ENCODE assay signal across 19 cellular contexts in genomic region chr12:108571604-108572165, GRCh38. TPM values are rescaled to one million over a fixed set of nuclear protein-coding genes. Genes with fewer than 3 reads are reported as not detected.
DNase-seq lines count a peak whose midpoint lies in the region; ATAC-seq and TF ChIP-seq lines count a peak whose summit lies in the region.
"Had no signal": no experiment of that assay in that cellular context is flagged by ENCODE, and none has a peak within 500 bp of the region (broad histone marks: within the 10 kb centered on the region; RNA-seq: fewer than 3 reads in every experiment).

No MANE protein-coding gene starts in this region.

- TF ChIP-seq CTCF in CD8-positive, alpha-beta T cell (IDR thresholded peaks at IDR 0.05) = no peak
- TF ChIP-seq CTCF in HEK293 (tag by site-specific recombination; IDR thresholded peaks at IDR 0.05) (no peak), endodermal cell (conservative IDR thresholded peaks at IDR 0.05) (no peak), chondrocyte (IDR thresholded peaks at IDR 0.05) (no peak)

- peaks cover 55% of the 10 kb centered on the region for H3K4me1 ChIP-seq in CD8-positive, alpha-beta T cell (ENCODE audit: insufficient read depth, low read length)
- no peaks in the 10 kb centered on the region for H3K4me1 ChIP-seq in HEK293 (ENCODE audit: control insufficient read depth, insufficient read depth, low read length)
- no peaks in the 10 kb centered on the region for H3K4me1 ChIP-seq in endodermal cell (ENCODE audit: control insufficient read depth, insufficient read depth, low read length)

- peak overlapping the region; percentile 97 for H3K27ac Mint-ChIP-seq in CD8-positive, alpha-beta T cell
- no peak overlapping the region for H3K27ac Mint-ChIP-seq in endodermal cell
- H3K27ac Mint-ChIP-seq in stimulated activated effector memory CD8-positive, alpha-beta T cell treated with anti-CD3 and anti-CD28 coated beads, Interleukin-12 subunit alpha, Interleukin-12 subunit beta, amount 100 ng/mL, for 72 hours = peak overlapping the region; percentile 54
- H3K27ac Mint-ChIP-seq in chondrocyte (ENCODE audit: unreplicated experiment) = no peak overlapping the region

- ATAC-seq in CD8-positive, alpha-beta T cell = no peak
- ATAC-seq in stimulated activated effector memory CD8-positive, alpha-beta T cell treated with anti-CD3 and anti-CD28 coated beads, Interleukin-12 subunit alpha, Interleukin-12 subunit beta, amount 100 ng/mL, for 72 hours = no peak

- H3K9me3 ChIP-seq in CD8-positive, alpha-beta T cell (ENCODE audit: low read length) = no peaks in the 10 kb centered on the region
- H3K9me3 ChIP-seq in HEK293 (ENCODE audit: control insufficient read depth, insufficient read depth, low read depth, low read length) = no peaks in the 10 kb centered on the region
- no peaks in the 10 kb centered on the region for H3K9me3 ChIP-seq in endodermal cell (ENCODE audit: control insufficient read depth, low read length)
- H3K9me3 ChIP-seq: BE2C, ovary, sigmoid colon had no signal

- CTCF ChIA-PET in CD8-positive, alpha-beta T cell (lab: Charles Lee) = interaction anchor here (1.0 to 15.7 kb wide), 4 partner anchors 46 to 231 kb away, joined by 5 to 353 read pairs (median 143); partner anchors contain the start of gene SELPLG
- CTCF ChIA-PET in HEK293 (lab: Yijun Ruan, JAX) = interaction anchor here (10.6 kb wide), 1 partner anchor 47 kb away, joined by 160 read pairs; no protein-coding TSS in a partner anchor

- peak in 1 of 7 experiments; percentile 32 for DNase-seq in CD8-positive, alpha-beta T cell
- DNase-seq in endodermal cell = peak; percentile 42
- no peak for DNase-seq in stimulated activated effector memory CD8-positive, alpha-beta T cell treated with anti-CD3 and anti-CD28 coated beads, Interleukin-12 subunit alpha, Interleukin-12 subunit beta, amount 100 ng/mL, for 72 hours (ENCODE audit: low spot score in 2 of 2)
- no peak for DNase-seq in chondrocyte (ENCODE audit: low spot score)
- no peak for DNase-seq in T-helper 9 cell
- no peak for DNase-seq in NCI-H187 treated with DMSO at 0.1 percent for 48 hours (lab: John Stamatoyannopoulos, UW)
- DNase-seq: activated CD4-positive, alpha-beta T cell treated with anti-CD3 and anti-CD28 coated beads, Interleukin-2, amount 50 U/mL, for 48 hours; BE2C; GF-D8; HCEC 1CT; IMR-90; MV-4-11; NCI-H2029 treated with DMSO at 0.1 percent for 48 hours; NCI-H446; ovary; RPMI8226; sigmoid colon had no signal

- peaks cover 35% of the 10 kb centered on the region for H3K36me3 Mint-ChIP-seq in CD8-positive, alpha-beta T cell
- H3K36me3 Mint-ChIP-seq in endodermal cell (ENCODE audit: low read depth) (peaks cover 20% of the 10 kb centered on the region), chondrocyte (ENCODE audit: low read depth) (peaks cover 19% of the 10 kb centered on the region)
- H3K36me3 Mint-ChIP-seq in stimulated activated effector memory CD8-positive, alpha-beta T cell treated with anti-CD3 and anti-CD28 coated beads, Interleukin-12 subunit alpha, Interleukin-12 subunit beta, amount 100 ng/mL, for 72 hours = peaks cover 42% of the 10 kb centered on the region

- peaks cover 20% of the 10 kb centered on the region for H3K36me3 ChIP-seq in CD8-positive, alpha-beta T cell (ENCODE audit: insufficient read depth, low read length)
- H3K36me3 ChIP-seq in HEK293 (ENCODE audit: control insufficient read depth in 2 of 2, insufficient read depth in 1 of 2, low read length in 2 of 2) = peaks cover 6 to 33% of the 10 kb centered on the region in 2 experiments
- peaks cover 24% of the 10 kb centered on the region for H3K36me3 ChIP-seq in endodermal cell (ENCODE audit: control insufficient read depth, insufficient read depth, low read length)
- H3K36me3 ChIP-seq: ovary had no signal

- 89 to 98% methylated on average over 5 to 8 of the region's 8 CpGs for WGBS in endodermal cell (ENCODE audit: insufficient coverage in 1 of 2, insufficient read length in 1 of 2), 2 experiments

- no peak overlapping the region for H3K4me3 ChIP-seq in CD8-positive, alpha-beta T cell (ENCODE audit: low read depth, low read length)
- H3K4me3 ChIP-seq in HEK293 (ENCODE audit: low read depth, low read length) = no peak overlapping the region
- H3K4me3 ChIP-seq in endodermal cell (ENCODE audit: low read length) = no peak overlapping the region
- H3K4me3 ChIP-seq: ovary, sigmoid colon had no signal

- intact Hi-C loops in CD8-positive, alpha-beta T cell (cut with DNase I, micrococcal nuclease) = no loop called here

- peaks cover 89% of the 10 kb centered on the region for H3K4me1 Mint-ChIP-seq in CD8-positive, alpha-beta T cell (ENCODE audit: low read depth)
- H3K4me1 Mint-ChIP-seq in endodermal cell (no peaks in the 10 kb centered on the region), chondrocyte (ENCODE audit: low read depth) (peaks cover 24% of the 10 kb centered on the region)
- H3K4me1 Mint-ChIP-seq in stimulated activated effector memory CD8-positive, alpha-beta T cell treated with anti-CD3 and anti-CD28 coated beads, Interleukin-12 subunit alpha, Interleukin-12 subunit beta, amount 100 ng/mL, for 72 hours = peaks cover 52% of the 10 kb centered on the region

- POLR2A ChIA-PET in CD8-positive, alpha-beta T cell (lab: Charles Lee) = no interaction called here
- POLR2A ChIA-PET in HEK293 (lab: Yijun Ruan, JAX) = no interaction called here

- H3K27me3 Mint-ChIP-seq in CD8-positive, alpha-beta T cell (ENCODE audit: low read depth) = no peaks in the 10 kb centered on the region
- H3K27me3 Mint-ChIP-seq in endodermal cell (ENCODE audit: insufficient read depth) = peaks cover 6% of the 10 kb centered on the region
- no peaks in the 10 kb centered on the region for H3K27me3 Mint-ChIP-seq in chondrocyte (ENCODE audit: low read depth)

- H3K4me3 Mint-ChIP-seq in CD8-positive, alpha-beta T cell = no peak overlapping the region
- H3K4me3 Mint-ChIP-seq in endodermal cell (no peak overlapping the region), chondrocyte (ENCODE audit: unreplicated experiment) (no peak overlapping the region)
- H3K4me3 Mint-ChIP-seq in stimulated activated effector memory CD8-positive, alpha-beta T cell treated with anti-CD3 and anti-CD28 coated beads, Interleukin-12 subunit alpha, Interleukin-12 subunit beta, amount 100 ng/mL, for 72 hours = peak overlapping the region; percentile 5

- no peaks in the 10 kb centered on the region for H3K27me3 ChIP-seq in CD8-positive, alpha-beta T cell (ENCODE audit: insufficient read depth, low read length)
- H3K27me3 ChIP-seq in endodermal cell (ENCODE audit: control insufficient read depth, insufficient read depth, low read length, poor library complexity, severe bottlenecking) = no peaks in the 10 kb centered on the region
- H3K27me3 ChIP-seq: BE2C, ovary, sigmoid colon had no signal

- H3K9me3 Mint-ChIP-seq in CD8-positive, alpha-beta T cell = no peaks in the 10 kb centered on the region
- no peaks in the 10 kb centered on the region for H3K9me3 Mint-ChIP-seq in endodermal cell
- no peaks in the 10 kb centered on the region for H3K9me3 Mint-ChIP-seq in stimulated activated effector memory CD8-positive, alpha-beta T cell treated with anti-CD3 and anti-CD28 coated beads, Interleukin-12 subunit alpha, Interleukin-12 subunit beta, amount 100 ng/mL, for 72 hours
- H3K9me3 Mint-ChIP-seq in chondrocyte (ENCODE audit: low read depth) = no peaks in the 10 kb centered on the region

- no peak overlapping the region for H3K9ac ChIP-seq in endodermal cell (ENCODE audit: extremely low read depth, low read length, poor library complexity, severe bottlenecking)

- no peak overlapping the region for H3K27ac ChIP-seq in CD8-positive, alpha-beta T cell (ENCODE audit: low read depth, low read length)
- H3K27ac ChIP-seq in HEK293 (ENCODE audit: extremely low read depth, low read depth, low read length) (no peak overlapping the region), endodermal cell (ENCODE audit: low read depth, low read length) (no peak overlapping the region)
- H3K27ac ChIP-seq: HL-60, ovary, sigmoid colon had no signal

TF ChIP-seq in HEK293, 187 proteins besides CTCF, POLR2A, EP300 and RAD21:
- TF ChIP-seq ZNF138 (tag by site-specific recombination; IDR thresholded peaks at IDR 0.05; ENCODE audit: borderline replicate concordance) (no peak), GLIS1 (tag by site-specific recombination; IDR thresholded peaks at IDR 0.05) (peak; percentile 38; the same call in 1 of the 2 replicates)

RNA-seq across cellular contexts. Expression of gene ISCU, which starts 9.3 kb away (rescaled TPM):
- 100 to 1,000 TPM; 254 to 260 TPM for total RNA-seq in CD8-positive, alpha-beta T cell
- total RNA-seq in endodermal cell = 10 to 100 TPM; 63.1 to 66.0 TPM
- 92.4 TPM for polyA plus RNA-seq in endodermal cell (2013, experiment 1 of 2)
- 96.3 TPM for polyA plus RNA-seq in endodermal cell (2013, experiment 2 of 2)
- total RNA-seq in chondrocyte = 84.8 to 102 TPM (median 87.8 TPM) in 3 replicates

RNA-seq across cellular contexts. Expression of gene SART3, which starts 10.7 kb away (rescaled TPM):
- total RNA-seq in CD8-positive, alpha-beta T cell = 100 to 1,000 TPM in 1 of 2 experiments, 10 to 100 TPM in 1; 95.3 to 109 TPM
- 10 to 100 TPM; 83.5 to 86.2 TPM for total RNA-seq in endodermal cell
- 57.5 TPM for polyA plus RNA-seq in endodermal cell (2013, experiment 1 of 2)
- 50.7 TPM for polyA plus RNA-seq in endodermal cell (2013, experiment 2 of 2)
- 33.8 to 36.6 TPM (median 34.8 TPM) in 3 replicates for total RNA-seq in chondrocyte

RNA-seq across cellular contexts. Expression of gene TMEM119, which starts 26.2 kb away (rescaled TPM):
- 1 to 10 TPM; 1.2 to 1.9 TPM for total RNA-seq in CD8-positive, alpha-beta T cell
- under 1 TPM; 0.11 to 0.15 TPM for total RNA-seq in endodermal cell
- 4.3 TPM for polyA plus RNA-seq in endodermal cell (2013, experiment 1 of 2)
- polyA plus RNA-seq in endodermal cell (2013, experiment 2 of 2) = 4.3 TPM
- total RNA-seq in chondrocyte = 46.7 to 122 TPM (median 48.3 TPM) in 3 replicates

RNA-seq across cellular contexts. Expression of gene FICD, which starts 56.6 kb away (rescaled TPM):
- 1 to 10 TPM; 4.2 to 4.3 TPM for total RNA-seq in CD8-positive, alpha-beta T cell
- total RNA-seq in endodermal cell = 1 to 10 TPM; 6.2 to 6.8 TPM
- 5.3 TPM for polyA plus RNA-seq in endodermal cell (2013, experiment 1 of 2)
- 4.9 TPM for polyA plus RNA-seq in endodermal cell (2013, experiment 2 of 2)
- total RNA-seq in chondrocyte = 7.8 to 8.4 TPM (median 8.0 TPM) in 3 replicates

Comparison
In these comparisons a context has a peak if more than half of its experiments do, and no peak if none do; other contexts are left out.
1. H3K27ac Mint-ChIP-seq: peak in CD8-positive, alpha-beta T cell (single experiment) and stimulated activated effector memory CD8-positive, alpha-beta T cell treated with anti-CD3 and anti-CD28 coated beads, Interleukin-12 subunit alpha, Interleukin-12 subunit beta, amount 100 ng/mL, for 72 hours (single experiment); none in endodermal cell (single experiment) and chondrocyte (single experiment).
2. RNA of gene TMEM119, which starts 26.2 kb away (total RNA-seq): 46.7 to 122 TPM in chondrocyte; 1.2 to 1.9 TPM in CD8-positive, alpha-beta T cell and 0.11 to 0.15 TPM in endodermal cell; every median in the first group is over 10 times any median in the second.